In the genomic region with DNA sequence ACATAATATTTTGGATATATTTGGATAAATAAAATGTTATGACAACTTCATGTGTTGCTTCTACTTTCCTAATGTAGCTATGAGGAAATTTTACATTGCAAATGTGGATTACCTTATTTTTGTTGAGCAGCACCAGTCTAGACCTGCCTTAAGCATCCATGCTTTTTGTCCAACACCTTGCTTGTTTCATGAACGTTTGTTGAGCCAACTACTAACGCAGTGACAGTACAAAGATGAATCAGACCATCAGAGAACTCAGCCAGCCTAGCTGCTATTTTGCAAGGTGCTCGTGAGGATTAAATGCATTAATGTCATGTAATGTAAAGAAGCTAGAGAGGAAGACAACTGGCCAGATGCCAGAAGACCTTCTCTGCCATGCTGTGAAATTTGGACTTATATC, we compare ENCODE assay signal across 1 cellular context.
TF ChIP-seq lines count a peak whose summit lies in the region.

No MANE protein-coding gene starts in this region.

TF ChIP-seq in K562, 482 proteins besides CTCF, POLR2A, EP300 and RAD21:
- no peak for TF ChIP-seq FOSL1 (tag; conservative IDR thresholded peaks at IDR 0.05)
- peak; percentile 69 for TF ChIP-seq NFIC (IDR thresholded peaks at IDR 0.05)
TF ChIP-seq in K562: peak in this region for 1.
